ENCODE assay signal across 16 cellular contexts in genomic region chr20:64113796-64114355, GRCh38. TPM values are rescaled to one million over a fixed set of nuclear protein-coding genes. Genes with fewer than 3 reads are reported as not detected.
A peak's percentile ranks its signal among the peaks of the same experiment; 100 is the strongest.
DNase-seq lines count a peak whose midpoint lies in the region; ATAC-seq and TF ChIP-seq lines count a peak whose summit lies in the region.
"Had no signal": no experiment of that assay in that cellular context is flagged by ENCODE, and none has a peak within 500 bp of the region (broad histone marks: within the 10 kb centered on the region; RNA-seq: fewer than 3 reads in every experiment).

No MANE protein-coding gene starts in this region.

- no peaks in the 10 kb centered on the region for H3K9me3 ChIP-seq in RWPE2 (ENCODE audit: severe bottlenecking)
- H3K9me3 ChIP-seq in stomach, result no peaks in the 10 kb centered on the region

- no peaks in the 10 kb centered on the region for H3K36me3 ChIP-seq in RWPE2 (ENCODE audit: low read depth)
- H3K36me3 ChIP-seq in stomach, result no peaks in the 10 kb centered on the region

- intact Hi-C loops in stomach (cut with DNase I; ENCODE audit: low total_unique reads), result no loop called here

- H3K4me1 ChIP-seq in RWPE2 (ENCODE audit: insufficient read depth, poor library complexity, severe bottlenecking) (no peaks in the 10 kb centered on the region), stomach (no peaks in the 10 kb centered on the region)

- peak; percentile 50 for DNase-seq in activated effector memory CD4-positive, alpha-beta T cell treated with anti-CD3 and anti-CD28 coated beads, Interleukin-2, amount 50 U/mL, for 16 hours
- DNase-seq in activated effector memory CD4-positive, alpha-beta T cell treated with Interleukin-2 at 50 U/mL for 16 hours, result no peak
- peak; percentile 77 for DNase-seq in RWPE2 (ENCODE audit: low spot score)
- DNase-seq in islet precursor cell, result peak; percentile 47
- DNase-seq in stomach, result peak; percentile 15
- no peak for DNase-seq in DMS 273 treated with DMSO at 0.1 percent for 48 hours (lab: John Stamatoyannopoulos, UW)
- DNase-seq in RPMI8226, result no peak
- DNase-seq: activated naive CD4-positive, alpha-beta T cell treated with Interleukin-2 at 50 U/mL for 16 hours; H9; mesendoderm; NCI-H187 treated with DMSO at 0.1 percent for 48 hours; stimulated activated naive B cell treated with anti-CD40 and anti-IgM and Interleukin-4, amounts not matched to agents 10 μg/mL and 1 μg/mL and 100 μg/mL, for 72 hours had no signal

- H3K27ac ChIP-seq in RWPE2 (ENCODE audit: poor library complexity, severe bottlenecking), result no peak overlapping the region
- no peak overlapping the region for H3K27ac ChIP-seq in stomach
- H3K27ac ChIP-seq: HL-60, VCaP had no signal

- H3K4me3 ChIP-seq in RWPE2 (ENCODE audit: severe bottlenecking) (no peak overlapping the region), stomach (no peak overlapping the region)

- WGBS in stomach, 5 donors, result 66 to 74% (median 74%) methylated on average over 13 of the region's 13 CpGs

- TF ChIP-seq POLR2A in stomach (IDR thresholded peaks at IDR 0.05), result no peak

- ATAC-seq in RWPE2 (ENCODE audit: low read depth) (no peak), HG02973 (IDR thresholded peaks at IDR 0.05; ENCODE audit: unreplicated experiment) (no peak)
- ATAC-seq: stimulated activated naive B cell treated with anti-CD40 and anti-IgM and Interleukin-4, amounts not matched to agents 10 μg/mL and 1 μg/mL and 100 μg/mL, for 72 hours; T-cell had no signal

- H3K27me3 ChIP-seq in RWPE2 (ENCODE audit: insufficient read depth, poor library complexity, severe bottlenecking) (no peaks in the 10 kb centered on the region), stomach (peaks cover 0 to 7% (median 0%) of the 10 kb centered on the region in 3 donors)

- TF ChIP-seq EP300 in stomach (IDR thresholded peaks at IDR 0.05), result no peak

- no peak for TF ChIP-seq CTCF in RWPE2 (IDR thresholded peaks at IDR 0.05; ENCODE audit: poor library complexity, severe bottlenecking)
- no peak for TF ChIP-seq CTCF in stomach (IDR thresholded peaks at IDR 0.05)

RNA-seq across cellular contexts. Expression of gene NPBWR2, which starts 6.5 kb away (rescaled TPM):
- not detected for total RNA-seq in stomach
- not detected for polyA plus RNA-seq in stomach
- total RNA-seq: H9, T-cell had no signal

RNA-seq across cellular contexts. Expression of gene LKAAEAR1, which starts 29.7 kb away (rescaled TPM):
- total RNA-seq in stomach, result not detected
- under 1 TPM in 1 of 3 donors, not detected in 2; 0.23 TPM for polyA plus RNA-seq in stomach

RNA-seq across cellular contexts. Expression of gene OPRL1, which starts 34.0 kb away (rescaled TPM):
- 1 to 10 TPM in 1 of 5 donors, under 1 TPM in 1, not detected in 3; 0.55 to 4.7 TPM for total RNA-seq in stomach
- polyA plus RNA-seq in stomach, result under 1 TPM in 2 of 3 donors, not detected in 1; 0.18 to 0.25 TPM

RNA-seq across cellular contexts. Expression of gene RGS19, which starts 34.6 kb away (rescaled TPM):
- total RNA-seq in stomach, result 10 to 100 TPM in 1 of 5 donors, 1 to 10 TPM in 1, not detected in 3; 3.1 to 10.1 TPM
- 10 to 100 TPM in 2 of 3 donors, 1 to 10 TPM in 1; 8.1 to 17.2 (median 13.1) TPM for polyA plus RNA-seq in stomach

RNA-seq across cellular contexts. Expression of gene MYT1, which starts 50.4 kb away (rescaled TPM):
- total RNA-seq in stomach, result under 1 TPM in 1 of 5 donors, not detected in 4; 0.55 TPM
- polyA plus RNA-seq in stomach, result under 1 TPM in 2 of 3 donors, not detected in 1; 0.08 to 0.25 TPM

Comparison
In these comparisons a context has a peak if more than half of its experiments do, and no peak if none do; other contexts are left out.
1. DNase-seq: peak in activated effector memory CD4-positive, alpha-beta T cell treated with anti-CD3 and anti-CD28 coated beads, Interleukin-2, amount 50 U/mL, for 16 hours (single experiment), RWPE2 (single experiment), islet precursor cell (single experiment) and stomach (single experiment); none in activated effector memory CD4-positive, alpha-beta T cell treated with Interleukin-2 at 50 U/mL for 16 hours (single experiment), DMS 273 treated with DMSO at 0.1 percent for 48 hours (single experiment) and RPMI8226 (single experiment).